Comparison of ENCODE assay signal across 25 cellular contexts in the genomic region with DNA sequence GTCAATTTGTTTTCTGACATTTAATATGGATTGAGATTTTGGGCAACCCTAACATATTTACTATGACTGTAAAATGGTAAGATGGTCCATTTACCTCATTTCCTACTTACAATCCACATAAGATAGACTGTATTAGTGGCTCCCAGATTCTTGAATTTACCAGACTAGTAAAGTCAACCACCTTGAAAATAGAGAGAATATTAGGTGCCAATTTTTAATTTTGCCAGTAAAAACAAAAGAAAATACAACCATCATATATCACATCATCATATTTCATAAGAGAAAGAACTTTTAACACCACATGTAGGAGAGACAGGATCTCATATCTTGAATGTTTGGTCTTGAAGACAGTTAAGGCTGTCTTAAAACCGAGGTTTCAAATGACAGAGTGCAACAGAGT. TPM values are rescaled to one million over a fixed set of nuclear protein-coding genes. Genes with fewer than 3 reads are reported as not detected.
"Had no signal": no experiment of that assay in that cellular context is flagged by ENCODE, and none has a peak within 500 bp of the region (broad histone marks: within the 10 kb centered on the region; RNA-seq: fewer than 3 reads in every experiment).

No MANE protein-coding gene starts in this region.

- H3K4me2 ChIP-seq: neural progenitor cell had no signal

- H3K27me3 ChIP-seq: pancreas, right lobe of liver, sigmoid colon, stomach, thyroid gland, tibial nerve, upper lobe of left lung, vagina had no signal

- H3K4me1 ChIP-seq: neural progenitor cell, pancreas, psoas muscle, sigmoid colon, stomach, thyroid gland, tibial nerve, upper lobe of left lung, vagina had no signal

- ATAC-seq: naive thymus-derived CD8-positive, alpha-beta T cell; natural killer cell treated with Interleukin-12 subunit alpha and Interleukin-12 subunit beta and Interleukin-15 and Interleukin-18, amount 100 ng/mL, for 72 hours; pancreas; psoas muscle; right cardiac atrium; right lobe of liver; stimulated activated effector memory CD8-positive, alpha-beta T cell treated with anti-CD3 and anti-CD28 coated beads, Interleukin-12 subunit alpha, Interleukin-12 subunit beta, amount 100 ng/mL, for 72 hours; stimulated activated naive B cell treated with anti-CD40 and anti-IgM and Interleukin-4, amounts not matched to agents 10 μg/mL and 1 μg/mL and 100 μg/mL, for 72 hours had no signal

- H3K36me3 ChIP-seq: neural progenitor cell, pancreas, right lobe of liver, sigmoid colon, stomach, thoracic aorta, thyroid gland, tibial nerve, upper lobe of left lung, vagina had no signal

- H3K4me3 ChIP-seq: neural progenitor cell, pancreas, psoas muscle, right lobe of liver, sigmoid colon, stomach, thoracic aorta, thyroid gland, tibial nerve, upper lobe of left lung, vagina had no signal

- H3K27ac ChIP-seq: neural progenitor cell, pancreas, psoas muscle, right lobe of liver, sigmoid colon, stomach, thoracic aorta, thyroid gland, tibial nerve, upper lobe of left lung, vagina had no signal

- DNase-seq: naive thymus-derived CD8-positive, alpha-beta T cell; occipital lobe; pancreas; posterior cingulate gyrus; psoas muscle; right cardiac atrium; right lobe of liver; sigmoid colon; small intestine; stimulated activated CD4-positive, alpha-beta T cell treated with anti-CD3 and anti-CD28 coated beads, Interleukin-15, amount 100 ng/mL, for 24 hours; stimulated activated CD4-positive, alpha-beta T cell treated with anti-CD3 and anti-CD28 coated beads, Interleukin-2, amount 100 ng/mL, for 24 hours; stimulated activated CD4-positive, alpha-beta T cell treated with anti-CD3 and anti-CD28 coated beads, Interleukin-2, amount 100 ng/mL, for 48 hours; stimulated activated CD4-positive, alpha-beta T cell treated with anti-CD3 and anti-CD28 coated beads, Interleukin-4, amount 100 ng/mL, for 24 hours; stimulated activated naive B cell treated with anti-CD40 and anti-IgM and Interleukin-4, amounts not matched to agents 10 μg/mL and 1 μg/mL and 100 μg/mL, for 72 hours; stimulated activated naive CD4-positive, alpha-beta T cell treated with Interleukin-2 at 50 U/mL for 16 hours; stomach; thyroid gland; trophoblast cell; upper lobe of left lung had no signal

- H3K9me3 ChIP-seq: pancreas, psoas muscle, right lobe of liver, sigmoid colon, stomach, thoracic aorta, thyroid gland, tibial nerve, upper lobe of left lung, vagina had no signal

- H2AFZ ChIP-seq: neural progenitor cell had no signal

RNA-seq across cellular contexts. Expression of gene FBLN5, which starts 7.7 kb away (rescaled TPM):
- total RNA-seq: natural killer cell treated with Interleukin-12 subunit alpha and Interleukin-12 subunit beta and Interleukin-15 and Interleukin-18, amount 100 ng/mL, for 72 hours had no signal
